In genomic region chr15:32923176-32923575, GRCh38 we compare ENCODE assay signal across 27 cellular contexts.
"Had no signal": no experiment of that assay in that cellular context is flagged by ENCODE, and none has a peak within 500 bp of the region (broad histone marks: within the 10 kb centered on the region; RNA-seq: fewer than 3 reads in every experiment).

No MANE protein-coding gene starts in this region.

- H3K9ac ChIP-seq: neural progenitor cell, parathyroid adenoma had no signal

- H3K27ac ChIP-seq: dorsolateral prefrontal cortex, epithelial cell of prostate, foreskin keratinocyte, gastroesophageal sphincter, heart left ventricle, hepatocyte, left lung, neural progenitor cell, parathyroid adenoma, right lobe of liver, thyroid gland, vagina had no signal

- H2AFZ ChIP-seq: hepatocyte, neural progenitor cell, parathyroid adenoma had no signal

- H3K4me2 ChIP-seq: hepatocyte, neural progenitor cell, smooth muscle cell had no signal

- ATAC-seq: esophagus mucosa; foreskin keratinocyte; gastroesophageal sphincter; heart left ventricle; left cardiac atrium; left lung; mucosa of descending colon; naive thymus-derived CD4-positive, alpha-beta T cell; right lobe of liver; stimulated activated naive CD8-positive, alpha-beta T cell treated with anti-CD3 and anti-CD28 coated beads, Interleukin-15, amount 100 ng/mL, for 72 hours had no signal

- H3K27me3 ChIP-seq: dorsolateral prefrontal cortex, foreskin keratinocyte, gastroesophageal sphincter, heart left ventricle, left lung, neural progenitor cell, right lobe of liver, thyroid gland, vagina had no signal

- H3K9me3 ChIP-seq: gastroesophageal sphincter, heart left ventricle, left lung, mucosa of descending colon, right lobe of liver, thyroid gland, vagina had no signal

- H3K79me2 ChIP-seq: hepatocyte, parathyroid adenoma had no signal

- H3K36me3 ChIP-seq: gastroesophageal sphincter, heart left ventricle, neural progenitor cell, right lobe of liver, thyroid gland, vagina had no signal

- H3K4me1 ChIP-seq: foreskin keratinocyte, heart left ventricle, left lung, parathyroid adenoma, right lobe of liver, thyroid gland, vagina had no signal

- H3K4me3 ChIP-seq: dorsolateral prefrontal cortex, gastroesophageal sphincter, heart left ventricle, hepatocyte, left lung, mucosa of descending colon, neural progenitor cell, right lobe of liver, smooth muscle cell, thyroid gland, vagina had no signal

- DNase-seq: dorsolateral prefrontal cortex; effector CD8-positive, alpha-beta T cell; endodermal cell; foreskin keratinocyte; heart left ventricle; left cardiac atrium; left lung; mesenchymal stem cell; mucosa of descending colon; naive thymus-derived CD4-positive, alpha-beta T cell; right lobe of liver; stimulated activated CD4-positive, alpha-beta T cell treated with anti-CD3 and anti-CD28 coated beads, Interleukin-12 subunit alpha, Interleukin-12 subunit beta, amount 100 ng/mL, for 4 hours; stimulated activated CD4-positive, alpha-beta T cell treated with anti-CD3 and anti-CD28 coated beads, Interleukin-1b, Interleukin-23, amount 100 ng/mL, for 48 hours; stimulated activated CD4-positive, alpha-beta T cell treated with anti-CD3 and anti-CD28 coated beads, Interleukin-4, amount 100 ng/mL, for 1 hour; stimulated activated CD8-positive, alpha-beta memory T cell treated with anti-CD3 and anti-CD28 coated beads, Interleukin-4, amount 100 ng/mL, for 48 hours; stimulated activated naive CD4-positive, alpha-beta T cell; stimulated activated naive CD8-positive, alpha-beta T cell treated with anti-CD3 and anti-CD28 coated beads, Interleukin-15, amount 100 ng/mL, for 72 hours; thyroid gland; trophoblast cell had no signal
